ENCODE assay signal across 8 cellular contexts in the genomic region with DNA sequence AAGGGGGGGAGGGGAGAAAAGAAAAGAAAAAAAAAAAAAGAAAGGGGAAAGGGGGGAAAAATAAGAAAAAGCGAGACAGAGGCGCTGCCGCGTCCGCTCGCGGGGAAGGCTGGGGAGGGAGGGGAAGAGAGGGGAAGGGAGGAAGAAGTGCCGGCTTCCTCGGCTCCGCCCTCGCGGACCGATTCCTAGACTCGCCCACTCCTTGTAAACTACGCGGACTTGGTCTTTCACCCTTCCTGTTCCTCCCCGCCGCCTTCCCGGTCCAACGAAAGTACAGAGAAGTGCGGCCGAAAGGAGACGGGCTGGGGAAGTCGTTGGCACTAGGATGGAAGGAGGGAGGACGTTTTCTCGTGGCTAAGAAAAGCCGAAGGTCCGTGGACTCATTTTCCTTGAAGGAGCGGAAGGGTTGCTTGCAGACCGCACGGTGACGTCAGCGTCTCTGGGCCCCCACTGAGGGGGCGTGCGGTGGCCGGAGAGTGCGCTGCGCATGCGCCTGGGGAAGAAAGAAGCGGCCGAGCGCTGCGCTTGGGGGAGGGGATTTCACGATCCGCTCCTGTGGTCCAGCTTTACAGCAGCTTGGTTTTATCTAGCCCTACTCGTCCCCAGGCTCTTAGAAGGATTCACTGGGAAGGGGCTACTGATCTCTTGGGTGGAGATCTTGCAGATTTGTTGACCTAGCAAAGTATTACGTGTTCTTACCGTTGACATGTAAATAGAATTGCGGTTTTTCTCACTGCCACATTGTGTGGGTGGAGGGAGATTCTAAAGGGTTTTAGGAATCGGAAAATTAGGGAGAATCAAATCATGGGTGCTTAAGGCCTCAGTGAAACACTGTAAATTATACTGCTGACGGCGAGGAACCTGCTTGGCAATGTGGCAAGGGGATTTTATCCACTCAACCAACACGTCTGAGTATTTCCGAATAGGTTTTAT. TPM values are rescaled to one million over a fixed set of nuclear protein-coding genes. Genes with fewer than 3 reads are reported as not detected.
DNase-seq lines count a peak whose midpoint lies in the region; ATAC-seq, FAIRE-seq and TF ChIP-seq lines count a peak whose summit lies in the region.

Gene CCNI, minus strand, starts transcription at position 121 of the 933 bp plus-strand sequence. CDS start 9,627 bp downstream, outside the sequence.

- ATAC-seq in GM18517 (IDR thresholded peaks at IDR 0.05; ENCODE audit: unreplicated experiment) (peak; percentile 69), HG03039 (IDR thresholded peaks at IDR 0.05; ENCODE audit: unreplicated experiment) (peak; percentile 70)

- H2AFZ ChIP-seq in hepatocyte: peak within 1 kb of the TSS; percentile 74

- peak within 1 kb of the TSS; percentile 99 for H3K27ac ChIP-seq in hepatocyte

- H3K9me2 ChIP-seq in hepatocyte (replicated peaks; ENCODE audit: insufficient read depth): no peaks in the 10 kb centered on the region

- DNase-seq in NCI-H2081 treated with DMSO at 0.1 percent for 48 hours (lab: John Stamatoyannopoulos, UW) (peak; percentile 47), T1000 (lab: John Stamatoyannopoulos, UW) (peak; percentile 92), astrocyte of the hippocampus (ENCODE audit: low read depth, low spot score) (peak; percentile 99), hepatocyte (ENCODE audit: low spot score) (peak; percentile 99), retina (peak; percentile 100), D721Med (ENCODE audit: insufficient read length, low spot score) (no peak)

- peaks cover 67% of the 10 kb centered on the region for H3K79me2 ChIP-seq in hepatocyte

- no peaks in the 10 kb centered on the region for H3K9me3 ChIP-seq in hepatocyte (ENCODE audit: low read depth)

- peaks cover 17% of the 10 kb centered on the region for H3K4me1 ChIP-seq in hepatocyte (ENCODE audit: insufficient read depth)

- H3K27me3 ChIP-seq in hepatocyte: no peaks in the 10 kb centered on the region

- peak within 1 kb of the TSS; percentile 82 for H3K4me3 ChIP-seq in hepatocyte

- peaks cover 36% of the 10 kb centered on the region for H4K20me1 ChIP-seq in hepatocyte (ENCODE audit: insufficient read depth, poor library complexity, severe bottlenecking)

- no peaks in the 10 kb centered on the region for H3K36me3 ChIP-seq in hepatocyte (replicated peaks; ENCODE audit: insufficient read depth, low read depth)

- 1% methylated on average over 43 of the region's 54 CpGs for WGBS in hepatocyte (ENCODE audit: low lambda C conversion rate, missing lambda C conversion rate)

- no peak for FAIRE-seq in D721Med (lab: Jason Lieb, UNC)

- no peak for TF ChIP-seq CTCF in hepatocyte (IDR thresholded peaks at IDR 0.05; ENCODE audit: poor library complexity)
- no peak for TF ChIP-seq CTCF in D721Med (IDR thresholded peaks at IDR 0.05; ENCODE audit: insufficient read depth, missing control alignments)

- H3K4me2 ChIP-seq in hepatocyte: peak within 1 kb of the TSS; percentile 84

RNA-seq across cellular contexts. Expression of gene CCNI, which starts in this region (rescaled TPM):
- total RNA-seq in hepatocyte: 212 and 222 TPM in 2 replicates
- 147 and 160 TPM in 2 replicates for polyA plus RNA-seq in hepatocyte
